1 cellular context compared by ENCODE assay signal in the genomic region with DNA sequence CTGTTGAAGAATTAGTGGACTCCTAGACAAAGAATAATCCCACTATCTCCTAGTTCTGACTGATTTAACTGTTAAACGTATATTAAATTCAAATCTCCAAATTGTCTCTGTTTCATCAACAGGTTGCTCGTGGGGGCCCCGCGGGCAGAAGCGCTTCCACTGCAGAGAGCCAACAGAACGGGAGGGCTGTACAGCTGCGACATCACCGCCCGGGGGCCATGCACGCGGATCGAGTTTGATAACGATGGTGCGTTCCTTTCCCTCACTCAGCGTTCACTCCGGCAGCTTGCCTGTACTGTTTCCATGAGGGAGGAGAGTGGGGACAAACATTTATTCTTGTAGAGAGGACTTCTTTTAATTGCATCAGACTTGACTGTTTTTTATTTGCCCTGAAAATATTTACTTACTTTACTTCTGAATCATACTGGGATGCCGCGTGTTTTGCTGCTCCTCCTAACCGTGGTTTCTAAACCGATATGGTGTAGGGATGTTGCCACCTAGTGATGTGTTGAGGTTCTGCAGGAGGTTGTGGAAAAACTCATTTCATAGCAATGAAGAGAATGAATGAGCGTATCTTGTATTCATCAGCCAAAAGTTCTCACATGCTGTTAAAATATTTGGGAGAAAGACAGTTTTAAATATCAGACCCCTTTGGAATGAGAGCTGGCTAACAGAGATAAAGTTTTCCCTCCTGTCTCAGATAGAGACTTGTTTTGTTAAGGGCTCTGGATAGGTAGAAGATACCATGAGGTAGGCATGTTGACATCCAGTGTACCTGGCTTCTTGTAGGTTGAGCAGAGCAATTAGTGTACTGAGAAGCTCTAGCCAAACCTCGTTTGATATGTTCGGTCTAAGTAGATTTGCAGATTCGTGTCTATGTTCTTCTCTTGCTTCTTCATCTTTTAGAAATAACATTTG.
TF ChIP-seq lines count a peak whose summit lies in the region.

No MANE protein-coding gene starts in this region.

TF ChIP-seq in HepG2, 621 proteins besides CTCF, POLR2A, EP300 and RAD21 (continued from another document and continues in another):
- TF ChIP-seq, protein P1, sequence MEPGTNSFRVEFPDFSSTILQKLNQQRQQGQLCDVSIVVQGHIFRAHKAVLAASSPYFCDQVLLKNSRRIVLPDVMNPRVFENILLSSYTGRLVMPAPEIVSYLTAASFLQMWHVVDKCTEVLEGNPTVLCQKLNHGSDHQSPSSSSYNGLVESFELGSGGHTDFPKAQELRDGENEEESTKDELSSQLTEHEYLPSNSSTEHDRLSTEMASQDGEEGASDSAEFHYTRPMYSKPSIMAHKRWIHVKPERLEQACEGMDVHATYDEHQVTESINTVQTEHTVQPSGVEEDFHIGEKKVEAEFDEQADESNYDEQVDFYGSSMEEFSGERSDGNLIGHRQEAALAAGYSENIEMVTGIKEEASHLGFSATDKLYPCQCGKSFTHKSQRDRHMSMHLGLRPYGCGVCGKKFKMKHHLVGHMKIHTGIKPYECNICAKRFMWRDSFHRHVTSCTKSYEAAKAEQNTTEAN (CRISPR knock-in tag; conservative IDR thresholded peaks at IDR 0.05) = 0 out of 2 replicates have a peak, but pooled peaks have one; percentile 37
- TF ChIP-seq, protein P2, sequence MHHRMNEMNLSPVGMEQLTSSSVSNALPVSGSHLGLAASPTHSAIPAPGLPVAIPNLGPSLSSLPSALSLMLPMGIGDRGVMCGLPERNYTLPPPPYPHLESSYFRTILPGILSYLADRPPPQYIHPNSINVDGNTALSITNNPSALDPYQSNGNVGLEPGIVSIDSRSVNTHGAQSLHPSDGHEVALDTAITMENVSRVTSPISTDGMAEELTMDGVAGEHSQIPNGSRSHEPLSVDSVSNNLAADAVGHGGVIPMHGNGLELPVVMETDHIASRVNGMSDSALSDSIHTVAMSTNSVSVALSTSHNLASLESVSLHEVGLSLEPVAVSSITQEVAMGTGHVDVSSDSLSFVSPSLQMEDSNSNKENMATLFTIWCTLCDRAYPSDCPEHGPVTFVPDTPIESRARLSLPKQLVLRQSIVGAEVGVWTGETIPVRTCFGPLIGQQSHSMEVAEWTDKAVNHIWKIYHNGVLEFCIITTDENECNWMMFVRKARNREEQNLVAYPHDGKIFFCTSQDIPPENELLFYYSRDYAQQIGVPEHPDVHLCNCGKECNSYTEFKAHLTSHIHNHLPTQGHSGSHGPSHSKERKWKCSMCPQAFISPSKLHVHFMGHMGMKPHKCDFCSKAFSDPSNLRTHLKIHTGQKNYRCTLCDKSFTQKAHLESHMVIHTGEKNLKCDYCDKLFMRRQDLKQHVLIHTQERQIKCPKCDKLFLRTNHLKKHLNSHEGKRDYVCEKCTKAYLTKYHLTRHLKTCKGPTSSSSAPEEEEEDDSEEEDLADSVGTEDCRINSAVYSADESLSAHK (CRISPR knock-in tag; IDR thresholded peaks at IDR 0.05; ENCODE audit: borderline replicate concordance) = no peak
- TF ChIP-seq AHR (CRISPR knock-in tag; IDR thresholded peaks at IDR 0.05) (peak; percentile 65; the same call in 1 of the 2 replicates), ZNF468 (CRISPR knock-in tag; IDR thresholded peaks at IDR 0.05) (no peak), ZNF253 (CRISPR knock-in tag; IDR thresholded peaks at IDR 0.05; ENCODE audit: borderline replicate concordance) (no peak), ZNF510 (CRISPR knock-in tag; IDR thresholded peaks at IDR 0.05; ENCODE audit: low read depth) (no peak; the same call in 1 of the 2 replicates), ZSCAN21 (CRISPR knock-in tag; IDR thresholded peaks at IDR 0.05; ENCODE audit: borderline replicate concordance) (no peak), NFRKB (IDR thresholded peaks at IDR 0.05) (no peak), FOXM1 (CRISPR knock-in tag; IDR thresholded peaks at IDR 0.05) (no peak), ZNF331 (CRISPR knock-in tag; IDR thresholded peaks at IDR 0.05) (peak; percentile 60; the same call in 1 of the 2 replicates), MATR3 (CRISPR knock-in tag; IDR thresholded peaks at IDR 0.05) (no peak), FOXA3 (CRISPR knock-in tag; IDR thresholded peaks at IDR 0.05) (peak; percentile 87), ZNF547 (CRISPR knock-in tag; IDR thresholded peaks at IDR 0.05) (no peak), ZNF619 (CRISPR knock-in tag; IDR thresholded peaks at IDR 0.05) (no peak), ZNF292 (CRISPR knock-in tag; IDR thresholded peaks at IDR 0.05; ENCODE audit: borderline replicate concordance, low read depth) (no peak), ZNF776 (CRISPR knock-in tag; IDR thresholded peaks at IDR 0.05) (no peak), MTF1 (CRISPR knock-in tag; IDR thresholded peaks at IDR 0.05) (no peak), ZNF263 (CRISPR knock-in tag; IDR thresholded peaks at IDR 0.05) (peak; percentile 49; the same call in 1 of the 2 replicates), MAFK (conservative IDR thresholded peaks at IDR 0.05 in 1 of 2, IDR thresholded peaks at IDR 0.05 in 1 of 2; ENCODE audit: low read length in 2 of 2) (no peak), ZSCAN22 (CRISPR knock-in tag; IDR thresholded peaks at IDR 0.05) (no peak), KLF6 (CRISPR knock-in tag; IDR thresholded peaks at IDR 0.05) (peak; percentile 93), MAFF (IDR thresholded peaks at IDR 0.05; ENCODE audit: low read depth, low read length) (peak; percentile 4; the same call in 1 of the 2 replicates), SP2 (CRISPR knock-in tag; IDR thresholded peaks at IDR 0.05) (no peak), ZNF780A (CRISPR knock-in tag; IDR thresholded peaks at IDR 0.05) (no peak), ZNF616 (CRISPR knock-in tag; IDR thresholded peaks at IDR 0.05; ENCODE audit: low read depth) (no peak), SIX1 (CRISPR knock-in tag; IDR thresholded peaks at IDR 0.05; ENCODE audit: borderline replicate concordance) (no peak), MED13 (CRISPR knock-in tag; IDR thresholded peaks at IDR 0.05) (no peak), ZKSCAN1 (IDR thresholded peaks at IDR 0.05; ENCODE audit: low read length) (no peak), ZNF451 (CRISPR knock-in tag; IDR thresholded peaks at IDR 0.05) (0 out of 2 replicates have a peak, but pooled peaks have one; percentile 37), HNF4A (CRISPR knock-in tag; IDR thresholded peaks at IDR 0.05) (0 out of 2 replicates have a peak, but pooled peaks have one; percentile 19), TCF12 (IDR thresholded peaks at IDR 0.05) (no peak), TCF12 (CRISPR knock-in tag; IDR thresholded peaks at IDR 0.05) (no peak), FOXP1 (IDR thresholded peaks at IDR 0.05) (no peak), FOXP1 (CRISPR knock-in tag; IDR thresholded peaks at IDR 0.05) (peak; percentile 83), GFI1 (CRISPR knock-in tag; IDR thresholded peaks at IDR 0.05; ENCODE audit: borderline replicate concordance) (no peak), ZNF703 (CRISPR knock-in tag; IDR thresholded peaks at IDR 0.05; ENCODE audit: borderline replicate concordance) (no peak), KLF16 (CRISPR knock-in tag; IDR thresholded peaks at IDR 0.05) (peak in 1 of 2 experiments; percentile 92; a peak in 2 of 4 replicates)
- TF ChIP-seq, protein P3, sequence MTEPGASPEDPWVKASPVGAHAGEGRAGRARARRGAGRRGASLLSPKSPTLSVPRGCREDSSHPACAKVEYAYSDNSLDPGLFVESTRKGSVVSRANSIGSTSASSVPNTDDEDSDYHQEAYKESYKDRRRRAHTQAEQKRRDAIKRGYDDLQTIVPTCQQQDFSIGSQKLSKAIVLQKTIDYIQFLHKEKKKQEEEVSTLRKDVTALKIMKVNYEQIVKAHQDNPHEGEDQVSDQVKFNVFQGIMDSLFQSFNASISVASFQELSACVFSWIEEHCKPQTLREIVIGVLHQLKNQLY (CRISPR knock-in tag; IDR thresholded peaks at IDR 0.05) = peak; percentile 54
- TF ChIP-seq, protein P4, sequence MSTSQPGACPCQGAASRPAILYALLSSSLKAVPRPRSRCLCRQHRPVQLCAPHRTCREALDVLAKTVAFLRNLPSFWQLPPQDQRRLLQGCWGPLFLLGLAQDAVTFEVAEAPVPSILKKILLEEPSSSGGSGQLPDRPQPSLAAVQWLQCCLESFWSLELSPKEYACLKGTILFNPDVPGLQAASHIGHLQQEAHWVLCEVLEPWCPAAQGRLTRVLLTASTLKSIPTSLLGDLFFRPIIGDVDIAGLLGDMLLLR (CRISPR knock-in tag; IDR thresholded peaks at IDR 0.05) = no peak
- TF ChIP-seq, protein P5, sequence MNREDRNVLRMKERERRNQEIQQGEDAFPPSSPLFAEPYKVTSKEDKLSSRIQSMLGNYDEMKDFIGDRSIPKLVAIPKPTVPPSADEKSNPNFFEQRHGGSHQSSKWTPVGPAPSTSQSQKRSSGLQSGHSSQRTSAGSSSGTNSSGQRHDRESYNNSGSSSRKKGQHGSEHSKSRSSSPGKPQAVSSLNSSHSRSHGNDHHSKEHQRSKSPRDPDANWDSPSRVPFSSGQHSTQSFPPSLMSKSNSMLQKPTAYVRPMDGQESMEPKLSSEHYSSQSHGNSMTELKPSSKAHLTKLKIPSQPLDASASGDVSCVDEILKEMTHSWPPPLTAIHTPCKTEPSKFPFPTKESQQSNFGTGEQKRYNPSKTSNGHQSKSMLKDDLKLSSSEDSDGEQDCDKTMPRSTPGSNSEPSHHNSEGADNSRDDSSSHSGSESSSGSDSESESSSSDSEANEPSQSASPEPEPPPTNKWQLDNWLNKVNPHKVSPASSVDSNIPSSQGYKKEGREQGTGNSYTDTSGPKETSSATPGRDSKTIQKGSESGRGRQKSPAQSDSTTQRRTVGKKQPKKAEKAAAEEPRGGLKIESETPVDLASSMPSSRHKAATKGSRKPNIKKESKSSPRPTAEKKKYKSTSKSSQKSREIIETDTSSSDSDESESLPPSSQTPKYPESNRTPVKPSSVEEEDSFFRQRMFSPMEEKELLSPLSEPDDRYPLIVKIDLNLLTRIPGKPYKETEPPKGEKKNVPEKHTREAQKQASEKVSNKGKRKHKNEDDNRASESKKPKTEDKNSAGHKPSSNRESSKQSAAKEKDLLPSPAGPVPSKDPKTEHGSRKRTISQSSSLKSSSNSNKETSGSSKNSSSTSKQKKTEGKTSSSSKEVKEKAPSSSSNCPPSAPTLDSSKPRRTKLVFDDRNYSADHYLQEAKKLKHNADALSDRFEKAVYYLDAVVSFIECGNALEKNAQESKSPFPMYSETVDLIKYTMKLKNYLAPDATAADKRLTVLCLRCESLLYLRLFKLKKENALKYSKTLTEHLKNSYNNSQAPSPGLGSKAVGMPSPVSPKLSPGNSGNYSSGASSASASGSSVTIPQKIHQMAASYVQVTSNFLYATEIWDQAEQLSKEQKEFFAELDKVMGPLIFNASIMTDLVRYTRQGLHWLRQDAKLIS (CRISPR knock-in tag; IDR thresholded peaks at IDR 0.05) = no peak
- TF ChIP-seq, protein P6, sequence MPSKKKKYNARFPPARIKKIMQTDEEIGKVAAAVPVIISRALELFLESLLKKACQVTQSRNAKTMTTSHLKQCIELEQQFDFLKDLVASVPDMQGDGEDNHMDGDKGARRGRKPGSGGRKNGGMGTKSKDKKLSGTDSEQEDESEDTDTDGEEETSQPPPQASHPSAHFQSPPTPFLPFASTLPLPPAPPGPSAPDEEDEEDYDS (CRISPR knock-in tag; IDR thresholded peaks at IDR 0.05) = peak; percentile 38; the same call in 1 of the 2 replicates
- TF ChIP-seq, protein P7, sequence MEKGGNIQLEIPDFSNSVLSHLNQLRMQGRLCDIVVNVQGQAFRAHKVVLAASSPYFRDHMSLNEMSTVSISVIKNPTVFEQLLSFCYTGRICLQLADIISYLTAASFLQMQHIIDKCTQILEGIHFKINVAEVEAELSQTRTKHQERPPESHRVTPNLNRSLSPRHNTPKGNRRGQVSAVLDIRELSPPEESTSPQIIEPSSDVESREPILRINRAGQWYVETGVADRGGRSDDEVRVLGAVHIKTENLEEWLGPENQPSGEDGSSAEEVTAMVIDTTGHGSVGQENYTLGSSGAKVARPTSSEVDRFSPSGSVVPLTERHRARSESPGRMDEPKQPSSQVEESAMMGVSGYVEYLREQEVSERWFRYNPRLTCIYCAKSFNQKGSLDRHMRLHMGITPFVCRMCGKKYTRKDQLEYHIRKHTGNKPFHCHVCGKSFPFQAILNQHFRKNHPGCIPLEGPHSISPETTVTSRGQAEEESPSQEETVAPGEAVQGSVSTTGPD (CRISPR knock-in tag; IDR thresholded peaks at IDR 0.05) = no peak
- TF ChIP-seq, protein P8, sequence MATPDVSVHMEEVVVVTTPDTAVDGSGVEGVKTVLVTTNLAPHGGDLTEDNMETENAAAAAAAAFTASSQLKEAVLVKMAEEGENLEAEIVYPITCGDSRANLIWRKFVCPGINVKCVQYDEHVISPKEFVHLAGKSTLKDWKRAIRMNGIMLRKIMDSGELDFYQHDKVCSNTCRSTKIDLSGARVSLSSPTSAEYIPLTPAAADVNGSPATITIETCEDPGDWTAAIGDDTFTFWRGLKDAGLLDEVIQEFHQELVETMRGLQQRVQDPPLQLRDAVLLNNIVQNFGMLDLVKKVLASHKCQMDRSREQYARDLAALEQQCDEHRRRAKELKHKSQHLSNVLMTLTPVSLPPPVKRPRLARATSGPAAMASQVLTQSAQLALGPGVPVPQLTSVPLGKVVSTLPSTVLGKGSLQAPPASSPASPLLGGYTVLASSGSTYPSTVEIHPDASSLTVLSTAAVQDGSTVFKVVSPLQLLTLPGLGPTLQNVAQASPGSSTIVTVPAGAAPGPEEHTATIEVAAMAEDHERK (CRISPR knock-in tag; IDR thresholded peaks at IDR 0.05; ENCODE audit: low read depth) = no peak
- TF ChIP-seq, protein P9, sequence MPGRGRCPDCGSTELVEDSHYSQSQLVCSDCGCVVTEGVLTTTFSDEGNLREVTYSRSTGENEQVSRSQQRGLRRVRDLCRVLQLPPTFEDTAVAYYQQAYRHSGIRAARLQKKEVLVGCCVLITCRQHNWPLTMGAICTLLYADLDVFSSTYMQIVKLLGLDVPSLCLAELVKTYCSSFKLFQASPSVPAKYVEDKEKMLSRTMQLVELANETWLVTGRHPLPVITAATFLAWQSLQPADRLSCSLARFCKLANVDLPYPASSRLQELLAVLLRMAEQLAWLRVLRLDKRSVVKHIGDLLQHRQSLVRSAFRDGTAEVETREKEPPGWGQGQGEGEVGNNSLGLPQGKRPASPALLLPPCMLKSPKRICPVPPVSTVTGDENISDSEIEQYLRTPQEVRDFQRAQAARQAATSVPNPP (CRISPR knock-in tag; IDR thresholded peaks at IDR 0.05) = no peak
- TF ChIP-seq, protein P10, sequence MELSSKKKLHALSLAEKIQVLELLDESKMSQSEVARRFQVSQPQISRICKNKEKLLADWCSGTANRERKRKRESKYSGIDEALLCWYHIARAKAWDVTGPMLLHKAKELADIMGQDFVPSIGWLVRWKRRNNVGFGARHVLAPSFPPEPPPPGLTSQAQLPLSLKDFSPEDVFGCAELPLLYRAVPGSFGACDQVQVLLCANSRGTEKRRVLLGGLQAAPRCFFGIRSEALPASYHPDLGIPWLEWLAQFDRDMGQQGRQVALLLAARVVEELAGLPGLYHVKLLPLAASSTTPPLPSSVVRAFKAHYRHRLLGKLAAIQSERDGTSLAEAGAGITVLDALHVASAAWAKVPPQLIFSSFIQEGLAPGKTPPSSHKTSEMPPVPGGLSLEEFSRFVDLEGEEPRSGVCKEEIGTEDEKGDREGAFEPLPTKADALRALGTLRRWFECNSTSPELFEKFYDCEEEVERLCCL (CRISPR knock-in tag; IDR thresholded peaks at IDR 0.05; ENCODE audit: borderline replicate concordance) = no peak
- TF ChIP-seq, protein P11, sequence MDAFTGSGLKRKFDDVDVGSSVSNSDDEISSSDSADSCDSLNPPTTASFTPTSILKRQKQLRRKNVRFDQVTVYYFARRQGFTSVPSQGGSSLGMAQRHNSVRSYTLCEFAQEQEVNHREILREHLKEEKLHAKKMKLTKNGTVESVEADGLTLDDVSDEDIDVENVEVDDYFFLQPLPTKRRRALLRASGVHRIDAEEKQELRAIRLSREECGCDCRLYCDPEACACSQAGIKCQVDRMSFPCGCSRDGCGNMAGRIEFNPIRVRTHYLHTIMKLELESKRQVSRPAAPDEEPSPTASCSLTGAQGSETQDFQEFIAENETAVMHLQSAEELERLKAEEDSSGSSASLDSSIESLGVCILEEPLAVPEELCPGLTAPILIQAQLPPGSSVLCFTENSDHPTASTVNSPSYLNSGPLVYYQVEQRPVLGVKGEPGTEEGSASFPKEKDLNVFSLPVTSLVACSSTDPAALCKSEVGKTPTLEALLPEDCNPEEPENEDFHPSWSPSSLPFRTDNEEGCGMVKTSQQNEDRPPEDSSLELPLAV (CRISPR knock-in tag; conservative IDR thresholded peaks at IDR 0.05; ENCODE audit: low read depth) = no peak
